ENCODE assay signal across 25 cellular contexts in the genomic region with DNA sequence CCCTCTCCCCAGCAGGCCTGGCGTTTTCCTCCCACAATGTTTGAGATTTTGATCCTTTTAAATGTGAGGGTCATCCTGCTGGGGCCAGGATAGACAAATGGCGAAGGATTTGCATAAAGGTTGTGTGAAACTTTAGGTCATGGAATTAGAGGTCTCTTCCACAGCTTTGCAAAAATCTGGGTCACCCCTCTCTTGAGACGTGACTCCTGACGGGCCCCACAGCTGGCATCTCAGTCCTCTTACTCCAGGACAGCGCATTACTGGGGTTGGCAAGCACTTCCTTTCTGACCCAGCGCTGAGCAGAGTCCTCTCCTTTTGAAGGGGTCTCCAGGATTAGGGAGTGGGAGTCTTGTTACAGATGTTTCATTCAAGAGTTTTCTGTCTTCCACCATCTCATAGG. TPM values are rescaled to one million over a fixed set of nuclear protein-coding genes. Genes with fewer than 3 reads are reported as not detected.
DNase-seq lines count a peak whose midpoint lies in the region; ATAC-seq and TF ChIP-seq lines count a peak whose summit lies in the region.
"Had no signal": no experiment of that assay in that cellular context is flagged by ENCODE, and none has a peak within 500 bp of the region (broad histone marks: within the 10 kb centered on the region; RNA-seq: fewer than 3 reads in every experiment).

No MANE protein-coding gene starts in this region.

- H3K27me3 Mint-ChIP-seq in WTC11 (ENCODE audit: low read depth): no peaks in the 10 kb centered on the region; the same call in 1 of the 2 replicates
- H3K27me3 Mint-ChIP-seq in neural crest cell (ENCODE audit: low read depth): peaks cover 16% of the 10 kb centered on the region
- H3K27me3 Mint-ChIP-seq in natural killer cell (ENCODE audit: low read depth in 2 of 2): peaks cover 0 to 9% of the 10 kb centered on the region in 2 donors

- H3K9me3 Mint-ChIP-seq in WTC11: no peaks in the 10 kb centered on the region
- no peaks in the 10 kb centered on the region for H3K9me3 Mint-ChIP-seq in neural crest cell
- no peaks in the 10 kb centered on the region for H3K9me3 Mint-ChIP-seq in natural killer cell
- H3K9me3 Mint-ChIP-seq: IgD-negative memory B cell had no signal

- H3K4me1 Mint-ChIP-seq in WTC11: peaks cover 25% of the 10 kb centered on the region
- peaks cover 27% of the 10 kb centered on the region for H3K4me1 Mint-ChIP-seq in neural crest cell
- H3K4me1 Mint-ChIP-seq in natural killer cell: peaks cover 14 to 20% of the 10 kb centered on the region in 2 donors

- H3K4me3 Mint-ChIP-seq in WTC11 (no peak overlapping the region), neural crest cell (peak overlapping the region; percentile 85), natural killer cell (no peak overlapping the region)

- peaks cover 41% of the 10 kb centered on the region for H3K4me1 ChIP-seq in left ventricle myocardium inferior
- peaks cover 0 to 55% (median 14%) of the 10 kb centered on the region in 4 donors for H3K4me1 ChIP-seq in tibial nerve

- H3K27me3 ChIP-seq in left ventricle myocardium inferior (ENCODE audit: low read depth): no peaks in the 10 kb centered on the region
- H3K27me3 ChIP-seq in tibial nerve: no peaks in the 10 kb centered on the region

- H3K27ac Mint-ChIP-seq in WTC11 (peak overlapping the region; percentile 27; the same call in 1 of the 2 replicates), neural crest cell (ENCODE audit: unreplicated experiment) (peak overlapping the region; percentile 50), natural killer cell (no peak overlapping the region)

- no peak for TF ChIP-seq EP300 in tibial nerve (IDR thresholded peaks at IDR 0.05)

- ATAC-seq in left cardiac atrium (no peak), WTC11 (no peak), natural killer cell (no peak)

- TF ChIP-seq CTCF in left ventricle myocardium inferior (IDR thresholded peaks at IDR 0.05; ENCODE audit: borderline replicate concordance) (no peak), WTC11 (IDR thresholded peaks at IDR 0.05) (no peak), neural crest cell (conservative IDR thresholded peaks at IDR 0.05) (no peak), tibial nerve (IDR thresholded peaks at IDR 0.05) (no peak), natural killer cell (IDR thresholded peaks at IDR 0.05) (no peak)

- H3K36me3 ChIP-seq in left ventricle myocardium inferior (peaks cover 30% of the 10 kb centered on the region), tibial nerve (peaks cover 0 to 47% (median 13%) of the 10 kb centered on the region in 3 donors)

- H3K27ac ChIP-seq in left ventricle myocardium inferior (replicated peaks) (peak overlapping the region; percentile 97), tibial nerve (peak overlapping the region in 3 of 4 donors; percentile 51 to 75 (median 74))
- H3K27ac ChIP-seq: GM23248, KMS-11 had no signal

- DNase-seq in left ventricle myocardium inferior: no peak
- no peak for DNase-seq in left cardiac atrium
- DNase-seq in WTC11 (ENCODE audit: low spot score): no peak
- DNase-seq in neural crest cell (ENCODE audit: low read depth, low spot score): no peak
- DNase-seq in tibial nerve (ENCODE audit: low spot score in 2 of 2): no peak
- no peak for DNase-seq in natural killer cell
- no peak for DNase-seq in stimulated activated CD8-positive, alpha-beta memory T cell treated with anti-CD3 and anti-CD28 coated beads, Interleukin-4, amount 100 ng/mL, for 48 hours
- no peak for DNase-seq in NCI-H82 treated with DMSO at 0.1 percent for 48 hours (lab: John Stamatoyannopoulos, UW; ENCODE audit: unreplicated experiment)
- DNase-seq: 8988T, ACHN, GM23248, H7, MM.1S, NCI-H1048, NCI-H1417, NCI-H1694, NCI-H2029 treated with DMSO at 0.1 percent for 48 hours, NCI-H446 treated with DMSO at 0.1 percent for 48 hours, NCI-H526, NCI-H82, RPMI8226, SIG-M5 had no signal

- CTCF ChIA-PET in WTC11 (lab: Charles Lee): no interaction called here

- intact Hi-C loops in left ventricle myocardium inferior (cut with micrococcal nuclease) (no loop called here), left cardiac atrium (cut with DNase I) (no loop called here), natural killer cell (cut with micrococcal nuclease) (no loop called here)

- POLR2A ChIA-PET in WTC11 (lab: Charles Lee): no interaction called here

- H3K9me3 ChIP-seq in left ventricle myocardium inferior (replicated peaks): no peaks in the 10 kb centered on the region
- no peaks in the 10 kb centered on the region for H3K9me3 ChIP-seq in tibial nerve

- no peak for TF ChIP-seq POLR2A in tibial nerve (IDR thresholded peaks at IDR 0.05)

- H3K36me3 Mint-ChIP-seq in WTC11 (peaks cover 14% of the 10 kb centered on the region), neural crest cell (ENCODE audit: low read depth) (peaks cover 9% of the 10 kb centered on the region), natural killer cell (no peaks in the 10 kb centered on the region)

- H3K4me3 ChIP-seq in left ventricle myocardium inferior (no peak overlapping the region), tibial nerve (no peak overlapping the region)
- H3K4me3 ChIP-seq: GM23248, SK-N-MC had no signal

- 82 to 87% methylated on average over 6 of the region's 6 CpGs for WGBS in tibial nerve, 2 donors

TF ChIP-seq in WTC11, 78 proteins besides CTCF, POLR2A, EP300 and RAD21 (continues in another document):
- TF ChIP-seq, protein P1, sequence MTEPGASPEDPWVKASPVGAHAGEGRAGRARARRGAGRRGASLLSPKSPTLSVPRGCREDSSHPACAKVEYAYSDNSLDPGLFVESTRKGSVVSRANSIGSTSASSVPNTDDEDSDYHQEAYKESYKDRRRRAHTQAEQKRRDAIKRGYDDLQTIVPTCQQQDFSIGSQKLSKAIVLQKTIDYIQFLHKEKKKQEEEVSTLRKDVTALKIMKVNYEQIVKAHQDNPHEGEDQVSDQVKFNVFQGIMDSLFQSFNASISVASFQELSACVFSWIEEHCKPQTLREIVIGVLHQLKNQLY (CRISPR knock-in tag; IDR thresholded peaks at IDR 0.05): no peak
- TF ChIP-seq MYBL2 (CRISPR knock-in tag; IDR thresholded peaks at IDR 0.05): no peak
- no peak for TF ChIP-seq SP1 (CRISPR knock-in tag; conservative IDR thresholded peaks at IDR 0.05)
- TF ChIP-seq, protein P2, sequence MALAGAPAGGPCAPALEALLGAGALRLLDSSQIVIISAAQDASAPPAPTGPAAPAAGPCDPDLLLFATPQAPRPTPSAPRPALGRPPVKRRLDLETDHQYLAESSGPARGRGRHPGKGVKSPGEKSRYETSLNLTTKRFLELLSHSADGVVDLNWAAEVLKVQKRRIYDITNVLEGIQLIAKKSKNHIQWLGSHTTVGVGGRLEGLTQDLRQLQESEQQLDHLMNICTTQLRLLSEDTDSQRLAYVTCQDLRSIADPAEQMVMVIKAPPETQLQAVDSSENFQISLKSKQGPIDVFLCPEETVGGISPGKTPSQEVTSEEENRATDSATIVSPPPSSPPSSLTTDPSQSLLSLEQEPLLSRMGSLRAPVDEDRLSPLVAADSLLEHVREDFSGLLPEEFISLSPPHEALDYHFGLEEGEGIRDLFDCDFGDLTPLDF (CRISPR knock-in tag; IDR thresholded peaks at IDR 0.05): no peak
- TF ChIP-seq, protein P3, sequence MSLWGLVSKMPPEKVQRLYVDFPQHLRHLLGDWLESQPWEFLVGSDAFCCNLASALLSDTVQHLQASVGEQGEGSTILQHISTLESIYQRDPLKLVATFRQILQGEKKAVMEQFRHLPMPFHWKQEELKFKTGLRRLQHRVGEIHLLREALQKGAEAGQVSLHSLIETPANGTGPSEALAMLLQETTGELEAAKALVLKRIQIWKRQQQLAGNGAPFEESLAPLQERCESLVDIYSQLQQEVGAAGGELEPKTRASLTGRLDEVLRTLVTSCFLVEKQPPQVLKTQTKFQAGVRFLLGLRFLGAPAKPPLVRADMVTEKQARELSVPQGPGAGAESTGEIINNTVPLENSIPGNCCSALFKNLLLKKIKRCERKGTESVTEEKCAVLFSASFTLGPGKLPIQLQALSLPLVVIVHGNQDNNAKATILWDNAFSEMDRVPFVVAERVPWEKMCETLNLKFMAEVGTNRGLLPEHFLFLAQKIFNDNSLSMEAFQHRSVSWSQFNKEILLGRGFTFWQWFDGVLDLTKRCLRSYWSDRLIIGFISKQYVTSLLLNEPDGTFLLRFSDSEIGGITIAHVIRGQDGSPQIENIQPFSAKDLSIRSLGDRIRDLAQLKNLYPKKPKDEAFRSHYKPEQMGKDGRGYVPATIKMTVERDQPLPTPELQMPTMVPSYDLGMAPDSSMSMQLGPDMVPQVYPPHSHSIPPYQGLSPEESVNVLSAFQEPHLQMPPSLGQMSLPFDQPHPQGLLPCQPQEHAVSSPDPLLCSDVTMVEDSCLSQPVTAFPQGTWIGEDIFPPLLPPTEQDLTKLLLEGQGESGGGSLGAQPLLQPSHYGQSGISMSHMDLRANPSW (CRISPR knock-in tag; conservative IDR thresholded peaks at IDR 0.05; ENCODE audit: low read depth): no peak
- TF ChIP-seq TP53 (CRISPR knock-in tag; IDR thresholded peaks at IDR 0.05): no peak
- no peak for TF ChIP-seq ESRRA (CRISPR knock-in tag; IDR thresholded peaks at IDR 0.05; ENCODE audit: borderline replicate concordance)

RNA-seq across cellular contexts. Expression of a gene that starts 7.4 kb away (rescaled TPM):
- total RNA-seq in left ventricle myocardium inferior (21.1 TPM), left cardiac atrium (10 to 100 TPM; 16.6 to 28.3 TPM), WTC11 (2021) (18.7 to 20.0 TPM (median 19.7 TPM) in 3 replicates), neural crest cell (41.0 and 41.4 TPM in 2 replicates), tibial nerve (10 to 100 TPM; 14.7 to 22.2 (median 17.1) TPM), natural killer cell (1 to 10 TPM in 2 of 3 donors, under 1 TPM in 1; 0.96 to 1.9 (median 1.8) TPM)

RNA-seq across cellular contexts. Expression of a gene that starts 17.5 kb away (rescaled TPM):
- total RNA-seq in left ventricle myocardium inferior (35.6 TPM), left cardiac atrium (10 to 100 TPM; 41.2 to 72.1 TPM), WTC11 (2021) (63.7 to 77.1 TPM (median 66.9 TPM) in 3 replicates), neural crest cell (154 and 157 TPM in 2 replicates), tibial nerve (100 to 1,000 TPM in 1 of 4 donors, 10 to 100 TPM in 3; 71.7 to 127 (median 91.5) TPM), natural killer cell (100 to 1,000 TPM; 153 to 167 (median 161) TPM)

RNA-seq across cellular contexts. Expression of a gene that starts 17.7 kb away (rescaled TPM):
- total RNA-seq in left ventricle myocardium inferior: 0.69 TPM
- total RNA-seq in left cardiac atrium: 1 to 10 TPM in 1 of 2 donors, under 1 TPM in 1; 0.52 to 1.1 TPM
- total RNA-seq in WTC11 (2021): 4.6 to 6.6 TPM (median 6.2 TPM) in 3 replicates
- total RNA-seq in neural crest cell: 14.4 and 18.5 TPM in 2 replicates
- total RNA-seq in tibial nerve: 10 to 100 TPM in 1 of 4 donors, 1 to 10 TPM in 3; 3.7 to 12.6 (median 8.2) TPM
- total RNA-seq in natural killer cell: 1 to 10 TPM; 3.4 to 5.1 (median 4.9) TPM

RNA-seq across cellular contexts. Expression of a gene that starts 31.4 kb away (rescaled TPM):
- 15.6 TPM for total RNA-seq in left ventricle myocardium inferior
- 10 to 100 TPM; 17.8 to 18.6 TPM for total RNA-seq in left cardiac atrium
- total RNA-seq in WTC11 (2021): 40.8 to 50.5 TPM (median 45.0 TPM) in 3 replicates
- total RNA-seq in neural crest cell: 39.2 and 40.8 TPM in 2 replicates
- 10 to 100 TPM; 29.9 to 46.2 (median 33.3) TPM for total RNA-seq in tibial nerve
- 10 to 100 TPM; 50.5 to 86.1 (median 64.8) TPM for total RNA-seq in natural killer cell

Comparison
In these comparisons a context has a peak if more than half of its experiments do, and no peak if none do; other contexts are left out.
1. H3K27ac Mint-ChIP-seq: peak in WTC11 (single experiment) and neural crest cell (single experiment); none in natural killer cell (0 of 2).